In genomic region chr14:67694791-67695393, GRCh38 we compare ENCODE assay signal across 8 cellular contexts. TPM values are rescaled to one million over a fixed set of nuclear protein-coding genes. Genes with fewer than 3 reads are reported as not detected.
DNase-seq lines count a peak whose midpoint lies in the region; ATAC-seq and TF ChIP-seq lines count a peak whose summit lies in the region.

No MANE protein-coding gene starts in this region.

- H3K27ac ChIP-seq in SU-DHL-6 (ENCODE audit: low read depth, low read length) (peak overlapping the region; percentile 59), adrenal gland (peak overlapping the region; percentile 61 to 94 (median 89)), right atrium auricular region (peak overlapping the region; percentile 71 to 82), psoas muscle (peak overlapping the region; percentile 67), aorta (ENCODE audit: low read depth in 1 of 2, low read length in 2 of 2) (peak overlapping the region in 1 of 2 donors; percentile 64)

- H3F3A ChIP-seq in SU-DHL-6 (ENCODE audit: insufficient read depth), result no peaks in the 10 kb centered on the region

- peaks cover 36% of the 10 kb centered on the region for H3K79me2 ChIP-seq in SU-DHL-6 (ENCODE audit: insufficient read depth, low read length)

- TF ChIP-seq CTCF in GM12865 (IDR thresholded peaks at IDR 0.05; ENCODE audit: insufficient read depth, low read depth, low read length, missing control alignments) (no peak), SU-DHL-6 (IDR thresholded peaks at IDR 0.05; ENCODE audit: insufficient read depth, low read length, poor library complexity, severe bottlenecking) (no peak), adrenal gland (IDR thresholded peaks at IDR 0.05) (no peak), right atrium auricular region (IDR thresholded peaks at IDR 0.05) (no peak), psoas muscle (IDR thresholded peaks at IDR 0.05) (no peak)

- H3K9me3 ChIP-seq in SU-DHL-6 (ENCODE audit: insufficient read depth, low read length) (no peaks in the 10 kb centered on the region), adrenal gland (replicated peaks in 1 of 3) (no peaks in the 10 kb centered on the region), right atrium auricular region (no peaks in the 10 kb centered on the region), psoas muscle (no peaks in the 10 kb centered on the region), aorta (ENCODE audit: control insufficient read depth, low read length) (no peaks in the 10 kb centered on the region)

- peak; percentile 93 for DNase-seq in GM12865 (ENCODE audit: low read depth)
- DNase-seq in NCI-H1092 treated with DMSO at 0.1 percent for 48 hours (lab: John Stamatoyannopoulos, UW), result peak; percentile 71
- peak; percentile 84 to 97 (median 94) for DNase-seq in adrenal gland
- peak; percentile 64 for DNase-seq in right atrium auricular region (ENCODE audit: low spot score)
- DNase-seq in psoas muscle, result peak; percentile 44 to 56
- DNase-seq in aorta, result peak; percentile 64 to 86

- peak in 1 of 2 donors; percentile 74 for TF ChIP-seq POLR2A in adrenal gland (IDR thresholded peaks at IDR 0.05)

- H3K9me2 ChIP-seq in SU-DHL-6 (replicated peaks; ENCODE audit: insufficient read depth, low read length), result no peaks in the 10 kb centered on the region

- H3K36me3 ChIP-seq in SU-DHL-6 (ENCODE audit: low read length) (peaks cover 21% of the 10 kb centered on the region), adrenal gland (replicated peaks in 1 of 2) (peaks cover 0 to 25% of the 10 kb centered on the region in 2 donors), right atrium auricular region (peaks cover 6% of the 10 kb centered on the region), psoas muscle (ENCODE audit: insufficient read depth in 1 of 2, low read depth in 1 of 2) (peaks cover 2 to 34% of the 10 kb centered on the region in 2 donors), aorta (ENCODE audit: control insufficient read depth in 1 of 2, insufficient read depth in 2 of 2, low read length in 1 of 2) (peaks cover 3% of the 10 kb centered on the region in 2 donors)

- ATAC-seq in HG02623 (IDR thresholded peaks at IDR 0.05; ENCODE audit: unreplicated experiment), result peak; percentile 81
- ATAC-seq in psoas muscle, result peak; percentile 36 to 51 (median 46)
- peak; percentile 51 for ATAC-seq in aorta (ENCODE audit: low FRiP score)

- no peaks in the 10 kb centered on the region for H4K20me1 ChIP-seq in SU-DHL-6 (ENCODE audit: low read depth, low read length)

- 1 to 2% (median 1%) methylated on average over 16 to 21 of the region's 21 CpGs for WGBS in adrenal gland, 4 donors
- 5 to 7% (median 5%) methylated on average over 21 of the region's 21 CpGs for WGBS in psoas muscle, 3 donors
- 1% methylated on average over 21 of the region's 21 CpGs for WGBS in aorta, 2 donors

- H3K9ac ChIP-seq in SU-DHL-6 (ENCODE audit: low read length), result peak overlapping the region; percentile 82

- intact Hi-C loops in adrenal gland (cut with DNase I) (loop anchor here in 1 of 2 donors (10.0 kb wide), 1 partner anchor 80 kb away; the partner anchor contains the start of gene ARG2), psoas muscle (cut with DNase I) (no loop called here), aorta (cut with DNase I) (loop anchor here in 1 of 2 donors (5.0 kb wide), 1 partner anchor 93 kb away; the partner anchor contains the start of gene PIGH)

- no peaks in the 10 kb centered on the region for H3K27me3 ChIP-seq in SU-DHL-6 (ENCODE audit: low read length)
- H3K27me3 ChIP-seq in adrenal gland, result no peaks in the 10 kb centered on the region
- no peaks in the 10 kb centered on the region for H3K27me3 ChIP-seq in right atrium auricular region
- H3K27me3 ChIP-seq in psoas muscle (ENCODE audit: insufficient read depth in 3 of 3, low read length in 2 of 3), result no peaks in the 10 kb centered on the region
- no peaks in the 10 kb centered on the region for H3K27me3 ChIP-seq in aorta (ENCODE audit: control insufficient read depth in 1 of 2, insufficient read depth in 2 of 2, low read length in 1 of 2)

- H3K4me3 ChIP-seq in GM12865 (ENCODE audit: low read depth, low read length) (peak overlapping the region; percentile 83), SU-DHL-6 (ENCODE audit: insufficient read depth, low read length, poor library complexity, severe bottlenecking) (peak overlapping the region; percentile 90), adrenal gland (peak overlapping the region in 3 of 4 donors; percentile 48 to 74 (median 58)), right atrium auricular region (peak overlapping the region; percentile 80 to 81), psoas muscle (peak overlapping the region; percentile 94), aorta (ENCODE audit: low read length in 2 of 2) (peak overlapping the region; percentile 84 to 90)

- H3K4me2 ChIP-seq in SU-DHL-6 (ENCODE audit: low read depth, low read length, poor library complexity, severe bottlenecking), result peak overlapping the region; percentile 53

- peak overlapping the region; percentile 70 for H2AFZ ChIP-seq in SU-DHL-6 (ENCODE audit: low read depth, low read length, severe bottlenecking)

- H3K4me1 ChIP-seq in adrenal gland (replicated peaks in 1 of 2) (peaks cover 5 to 18% of the 10 kb centered on the region in 2 donors), right atrium auricular region (peaks cover 0 to 9% of the 10 kb centered on the region in 2 donors), psoas muscle (peaks cover 8% of the 10 kb centered on the region), aorta (ENCODE audit: control insufficient read depth in 1 of 2, insufficient read depth in 2 of 2, low read length in 2 of 2) (no peaks in the 10 kb centered on the region)

RNA-seq across cellular contexts. Expression of gene RDH11, which starts 0.7 kb away (rescaled TPM):
- 100 to 1,000 TPM in 2 of 8 donors, 10 to 100 TPM in 6; 73.1 to 160 (median 81.3) TPM for total RNA-seq in adrenal gland
- 100 to 1,000 TPM in 1 of 3 donors, 10 to 100 TPM in 2; 49.1 to 282 (median 58.9) TPM for polyA plus RNA-seq in adrenal gland
- 10 to 100 TPM; 20.8 to 24.0 TPM for total RNA-seq in right atrium auricular region
- 10 to 100 TPM in 1 of 4 donors, 1 to 10 TPM in 3; 5.4 to 11.1 (median 7.9) TPM for total RNA-seq in psoas muscle
- 10 to 100 TPM in 1 of 3 donors, 1 to 10 TPM in 2; 7.7 to 15.6 (median 9.4) TPM for polyA plus RNA-seq in psoas muscle
- total RNA-seq in aorta, result 10 to 100 TPM; 34.8 to 38.7 TPM
- 10 to 100 TPM; 24.2 to 36.9 TPM for polyA plus RNA-seq in aorta

RNA-seq across cellular contexts. Expression of gene RDH12, which starts 6.8 kb away (rescaled TPM):
- total RNA-seq in adrenal gland, result 10 to 100 TPM in 2 of 8 donors, 1 to 10 TPM in 6; 1.1 to 13.3 (median 2.3) TPM
- polyA plus RNA-seq in adrenal gland, result 10 to 100 TPM in 1 of 3 donors, 1 to 10 TPM in 2; 1.0 to 24.8 (median 3.5) TPM
- total RNA-seq in right atrium auricular region, result not detected
- not detected for total RNA-seq in psoas muscle
- polyA plus RNA-seq in psoas muscle, result under 1 TPM in 1 of 3 donors, not detected in 2; 0.03 TPM
- not detected for total RNA-seq in aorta
- polyA plus RNA-seq in aorta, result under 1 TPM in 1 of 2 donors, not detected in 1; 0.50 TPM

RNA-seq across cellular contexts. Expression of gene VTI1B, which starts 20.5 kb away (rescaled TPM):
- 100 to 1,000 TPM in 2 of 8 donors, 10 to 100 TPM in 6; 52.2 to 108 (median 86.0) TPM for total RNA-seq in adrenal gland
- polyA plus RNA-seq in adrenal gland, result 10 to 100 TPM; 54.6 to 79.3 (median 68.0) TPM
- 10 to 100 TPM; 59.7 to 61.0 TPM for total RNA-seq in right atrium auricular region
- total RNA-seq in psoas muscle, result 100 to 1,000 TPM in 1 of 4 donors, 10 to 100 TPM in 3; 86.9 to 110 (median 91.5) TPM
- 10 to 100 TPM; 61.3 to 96.5 (median 72.1) TPM for polyA plus RNA-seq in psoas muscle
- 10 to 100 TPM; 94.0 to 95.4 TPM for total RNA-seq in aorta
- polyA plus RNA-seq in aorta, result 100 to 1,000 TPM in 1 of 2 donors, 10 to 100 TPM in 1; 88.9 to 140 TPM
